16 cellular contexts compared by ENCODE assay signal in genomic region chr3:40143283-40144090, GRCh38.
"Had no signal": no experiment of that assay in that cellular context is flagged by ENCODE, and none has a peak within 500 bp of the region (broad histone marks: within the 10 kb centered on the region; RNA-seq: fewer than 3 reads in every experiment).

No MANE protein-coding gene starts in this region.

- H3K4me3 ChIP-seq: esophagus muscularis mucosa, lower lobe of right lung, sigmoid colon, thoracic aorta, upper lobe of right lung had no signal

- H3K9ac ChIP-seq: parathyroid adenoma had no signal

- H2AFZ ChIP-seq: parathyroid adenoma had no signal

- H3K4me1 Mint-ChIP-seq: activated CD4-positive, alpha-beta memory T cell treated with anti-CD3 and anti-CD28 coated beads, Interleukin-2, amount 10 ng/mL, durations not matched to agents 7 days and 5 days; activated CD4-positive, alpha-beta T cell treated with anti-CD3 and anti-CD28 coated beads for 36 hours; activated CD8-positive, alpha-beta memory T cell treated with anti-CD3 and anti-CD28 coated beads, Interleukin-2, amount 10 ng/mL, durations not matched to agents 7 days and 5 days; activated naive CD4-positive, alpha-beta T cell treated with anti-CD3 and anti-CD28 coated beads, Interleukin-2, amount 10 ng/mL, durations not matched to agents 7 days and 5 days; naive thymus-derived CD8-positive, alpha-beta T cell; stimulated activated naive B cell treated with anti-CD40 and anti-IgM and Interleukin-4, amounts not matched to agents 10 μg/mL and 1 μg/mL and 100 μg/mL, for 72 hours; WTC11 had no signal

- DNase-seq: activated CD4-positive, alpha-beta memory T cell treated with anti-CD3 and anti-CD28 coated beads, Interleukin-2, amount 10 ng/mL, durations not matched to agents 7 days and 5 days; activated CD4-positive, alpha-beta T cell treated with anti-CD3 and anti-CD28 coated beads for 36 hours; activated CD8-positive, alpha-beta memory T cell treated with anti-CD3 and anti-CD28 coated beads, Interleukin-2, amount 10 ng/mL, durations not matched to agents 7 days and 5 days; activated naive CD4-positive, alpha-beta T cell treated with anti-CD3 and anti-CD28 coated beads, Interleukin-2, amount 10 ng/mL, durations not matched to agents 7 days and 5 days; effector CD4-positive, alpha-beta T cell; foreskin melanocyte; head of caudate nucleus; lower lobe of right lung; naive thymus-derived CD8-positive, alpha-beta T cell; sigmoid colon; stimulated activated naive B cell treated with anti-CD40 and anti-IgM and Interleukin-4, amounts not matched to agents 10 μg/mL and 1 μg/mL and 100 μg/mL, for 72 hours; upper lobe of right lung had no signal

- H3K27me3 Mint-ChIP-seq: activated CD4-positive, alpha-beta memory T cell treated with anti-CD3 and anti-CD28 coated beads, Interleukin-2, amount 10 ng/mL, durations not matched to agents 7 days and 5 days had no signal

- H3K9me3 Mint-ChIP-seq: activated CD4-positive, alpha-beta memory T cell treated with anti-CD3 and anti-CD28 coated beads, Interleukin-2, amount 10 ng/mL, durations not matched to agents 7 days and 5 days had no signal

- H3K79me2 ChIP-seq: parathyroid adenoma had no signal

- H3K36me3 Mint-ChIP-seq: activated CD8-positive, alpha-beta memory T cell treated with anti-CD3 and anti-CD28 coated beads, Interleukin-2, amount 10 ng/mL, durations not matched to agents 7 days and 5 days; activated naive CD4-positive, alpha-beta T cell treated with anti-CD3 and anti-CD28 coated beads, Interleukin-2, amount 10 ng/mL, durations not matched to agents 7 days and 5 days; naive thymus-derived CD8-positive, alpha-beta T cell; WTC11 had no signal

- H3K36me3 ChIP-seq: esophagus muscularis mucosa, lower lobe of right lung, sigmoid colon, thoracic aorta, upper lobe of right lung had no signal

- H3K4me1 ChIP-seq: esophagus muscularis mucosa, lower lobe of right lung, parathyroid adenoma, sigmoid colon, upper lobe of right lung had no signal

- H3K9me3 ChIP-seq: esophagus muscularis mucosa, lower lobe of right lung, sigmoid colon, thoracic aorta had no signal

- H3K27ac ChIP-seq: esophagus muscularis mucosa, lower lobe of right lung, parathyroid adenoma, sigmoid colon, thoracic aorta, upper lobe of right lung had no signal

- H3K27ac Mint-ChIP-seq: activated CD4-positive, alpha-beta memory T cell treated with anti-CD3 and anti-CD28 coated beads, Interleukin-2, amount 10 ng/mL, durations not matched to agents 7 days and 5 days; activated CD4-positive, alpha-beta T cell treated with anti-CD3 and anti-CD28 coated beads for 36 hours; activated CD8-positive, alpha-beta memory T cell treated with anti-CD3 and anti-CD28 coated beads, Interleukin-2, amount 10 ng/mL, durations not matched to agents 7 days and 5 days; activated naive CD4-positive, alpha-beta T cell treated with anti-CD3 and anti-CD28 coated beads, Interleukin-2, amount 10 ng/mL, durations not matched to agents 7 days and 5 days; naive thymus-derived CD8-positive, alpha-beta T cell; stimulated activated naive B cell treated with anti-CD40 and anti-IgM and Interleukin-4, amounts not matched to agents 10 μg/mL and 1 μg/mL and 100 μg/mL, for 72 hours; WTC11 had no signal

- H3K27me3 ChIP-seq: esophagus muscularis mucosa, sigmoid colon, upper lobe of right lung had no signal

- H3K4me3 Mint-ChIP-seq: activated CD4-positive, alpha-beta memory T cell treated with anti-CD3 and anti-CD28 coated beads, Interleukin-2, amount 10 ng/mL, durations not matched to agents 7 days and 5 days; activated CD4-positive, alpha-beta T cell treated with anti-CD3 and anti-CD28 coated beads for 36 hours; activated CD8-positive, alpha-beta memory T cell treated with anti-CD3 and anti-CD28 coated beads, Interleukin-2, amount 10 ng/mL, durations not matched to agents 7 days and 5 days; activated naive CD4-positive, alpha-beta T cell treated with anti-CD3 and anti-CD28 coated beads, Interleukin-2, amount 10 ng/mL, durations not matched to agents 7 days and 5 days; naive thymus-derived CD8-positive, alpha-beta T cell; stimulated activated naive B cell treated with anti-CD40 and anti-IgM and Interleukin-4, amounts not matched to agents 10 μg/mL and 1 μg/mL and 100 μg/mL, for 72 hours; WTC11 had no signal

- ATAC-seq: activated CD4-positive, alpha-beta T cell treated with anti-CD3 and anti-CD28 coated beads for 36 hours; activated CD8-positive, alpha-beta memory T cell treated with anti-CD3 and anti-CD28 coated beads, Interleukin-2, amount 10 ng/mL, durations not matched to agents 7 days and 5 days; lower lobe of right lung; naive thymus-derived CD8-positive, alpha-beta T cell; stimulated activated naive B cell treated with anti-CD40 and anti-IgM and Interleukin-4, amounts not matched to agents 10 μg/mL and 1 μg/mL and 100 μg/mL, for 72 hours; upper lobe of right lung; WTC11 had no signal
